ENCODE assay signal across 13 cellular contexts in the genomic region with DNA sequence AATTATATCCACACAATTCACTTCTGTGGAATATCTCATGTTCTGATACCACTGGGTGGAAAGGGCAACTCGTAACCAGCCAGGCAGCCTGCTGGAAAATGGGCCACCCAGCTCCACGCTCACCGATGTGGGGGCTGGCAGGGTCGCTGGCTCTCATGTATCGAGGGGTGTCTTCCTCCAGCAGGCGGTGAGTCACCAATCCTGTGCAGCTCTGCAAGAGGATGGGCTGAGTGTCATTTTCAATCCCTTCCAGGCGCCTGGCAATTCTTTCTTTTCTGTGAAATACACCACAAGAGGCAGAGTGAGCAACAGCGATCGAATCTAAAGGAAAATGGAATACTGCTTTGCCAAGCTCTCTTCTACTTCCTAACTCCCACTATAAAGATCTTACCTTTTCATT.
A peak's percentile ranks its signal among the peaks of the same experiment; 100 is the strongest.
DNase-seq lines count a peak whose midpoint lies in the region; ATAC-seq, FAIRE-seq and TF ChIP-seq lines count a peak whose summit lies in the region.
"Had no signal": no experiment of that assay in that cellular context is flagged by ENCODE, and none has a peak within 500 bp of the region (broad histone marks: within the 10 kb centered on the region; RNA-seq: fewer than 3 reads in every experiment).

No MANE protein-coding gene starts in this region.

- DNase-seq in A549 (ENCODE audit: low read depth in 1 of 2, low spot score in 1 of 2) (no peak), GM23248 (peak; percentile 69), lower lobe of right lung (no peak), NCI-H1436 (lab: John Stamatoyannopoulos, UW) (no peak), NAMALWA (ENCODE audit: low spot score) (no peak)
- DNase-seq in activated T-helper 1 cell treated with anti-CD3 and anti-CD28 coated beads, Interleukin-12 subunit alpha, Interleukin-12 subunit beta, Interleukin-2, Interleukin-4 antibody, amounts not matched to agents 30 ng/mL and 10 ng/mL and 1 ng/mL, durations not matched to agents 14 hours and 24 hours and 36 hours (ENCODE audit: low spot score), result no peak
- no peak for DNase-seq in CD4-positive, alpha-beta T cell
- DNase-seq: activated CD8-positive, alpha-beta memory T cell treated with anti-CD3 and anti-CD28 coated beads, Interleukin-2, amount 10 ng/mL, durations not matched to agents 7 days and 5 days; trophoblast cell had no signal

- no peaks in the 10 kb centered on the region for H4K20me1 ChIP-seq in GM23248 (ENCODE audit: insufficient read depth)

- no peak for FAIRE-seq in A549 (lab: Jason Lieb, UNC)
- FAIRE-seq: GM12892 had no signal

- H3K9ac ChIP-seq in GM23248, result no peak overlapping the region

- peaks cover 5% of the 10 kb centered on the region for H3K36me3 Mint-ChIP-seq in activated T-helper 1 cell treated with anti-CD3 and anti-CD28 coated beads, Interleukin-12 subunit alpha, Interleukin-12 subunit beta, Interleukin-2, Interleukin-4 antibody, amounts not matched to agents 30 ng/mL and 10 ng/mL and 1 ng/mL, durations not matched to agents 14 hours and 24 hours and 36 hours (ENCODE audit: low read depth)
- H3K36me3 Mint-ChIP-seq in CD4-positive, alpha-beta T cell (ENCODE audit: low read depth), result peaks cover 60% of the 10 kb centered on the region
- H3K36me3 Mint-ChIP-seq: activated CD8-positive, alpha-beta memory T cell treated with anti-CD3 and anti-CD28 coated beads, Interleukin-2, amount 10 ng/mL, durations not matched to agents 7 days and 5 days had no signal

- peak overlapping the region; percentile 76 for H3K27ac Mint-ChIP-seq in activated T-helper 1 cell treated with anti-CD3 and anti-CD28 coated beads, Interleukin-12 subunit alpha, Interleukin-12 subunit beta, Interleukin-2, Interleukin-4 antibody, amounts not matched to agents 30 ng/mL and 10 ng/mL and 1 ng/mL, durations not matched to agents 14 hours and 24 hours and 36 hours
- H3K27ac Mint-ChIP-seq in CD4-positive, alpha-beta T cell, result no peak overlapping the region
- H3K27ac Mint-ChIP-seq: activated CD8-positive, alpha-beta memory T cell treated with anti-CD3 and anti-CD28 coated beads, Interleukin-2, amount 10 ng/mL, durations not matched to agents 7 days and 5 days had no signal

- no peaks in the 10 kb centered on the region for H3K9me3 Mint-ChIP-seq in activated T-helper 1 cell treated with anti-CD3 and anti-CD28 coated beads, Interleukin-12 subunit alpha, Interleukin-12 subunit beta, Interleukin-2, Interleukin-4 antibody, amounts not matched to agents 30 ng/mL and 10 ng/mL and 1 ng/mL, durations not matched to agents 14 hours and 24 hours and 36 hours
- no peaks in the 10 kb centered on the region for H3K9me3 Mint-ChIP-seq in CD4-positive, alpha-beta T cell
- H3K9me3 Mint-ChIP-seq: brain had no signal

- no peak for TF ChIP-seq EP300 in A549 (IDR thresholded peaks at IDR 0.05)

- peak overlapping the region; percentile 29; the same call in 1 of the 2 replicates for H2AFZ ChIP-seq in GM23248

- H3K27me3 Mint-ChIP-seq in activated T-helper 1 cell treated with anti-CD3 and anti-CD28 coated beads, Interleukin-12 subunit alpha, Interleukin-12 subunit beta, Interleukin-2, Interleukin-4 antibody, amounts not matched to agents 30 ng/mL and 10 ng/mL and 1 ng/mL, durations not matched to agents 14 hours and 24 hours and 36 hours (ENCODE audit: insufficient read depth), result no peaks in the 10 kb centered on the region
- no peaks in the 10 kb centered on the region for H3K27me3 Mint-ChIP-seq in CD4-positive, alpha-beta T cell
- H3K27me3 Mint-ChIP-seq: activated CD8-positive, alpha-beta memory T cell treated with anti-CD3 and anti-CD28 coated beads, Interleukin-2, amount 10 ng/mL, durations not matched to agents 7 days and 5 days; brain had no signal

- no peak overlapping the region for H3K4me3 Mint-ChIP-seq in activated T-helper 1 cell treated with anti-CD3 and anti-CD28 coated beads, Interleukin-12 subunit alpha, Interleukin-12 subunit beta, Interleukin-2, Interleukin-4 antibody, amounts not matched to agents 30 ng/mL and 10 ng/mL and 1 ng/mL, durations not matched to agents 14 hours and 24 hours and 36 hours
- H3K4me3 Mint-ChIP-seq in CD4-positive, alpha-beta T cell, result no peak overlapping the region
- H3K4me3 Mint-ChIP-seq: activated CD8-positive, alpha-beta memory T cell treated with anti-CD3 and anti-CD28 coated beads, Interleukin-2, amount 10 ng/mL, durations not matched to agents 7 days and 5 days; brain had no signal

- CTCF ChIA-PET in A549 (lab: Yijun Ruan, JAX), result interaction anchor here (0.6 to 2.8 kb wide), 6 partner anchors 15 to 444 kb away, joined by 3 to 12 read pairs (median 3); no protein-coding TSS in a partner anchor
- CTCF ChIA-PET in CD4-positive, alpha-beta T cell (lab: Charles Lee), result interaction anchor here (1.6 kb wide), 1 partner anchor 41 kb away, joined by 3 read pairs; no protein-coding TSS in a partner anchor

- H3K27ac ChIP-seq in A549, result no peak overlapping the region
- peak overlapping the region; percentile 30 for H3K27ac ChIP-seq in GM23248
- peak overlapping the region; percentile 4 for H3K27ac ChIP-seq in lower lobe of right lung
- no peak overlapping the region for H3K27ac ChIP-seq in CD4-positive, alpha-beta T cell (ENCODE audit: low read depth, low read length)
- H3K27ac ChIP-seq: prostate gland had no signal

- H3K4me1 Mint-ChIP-seq in activated T-helper 1 cell treated with anti-CD3 and anti-CD28 coated beads, Interleukin-12 subunit alpha, Interleukin-12 subunit beta, Interleukin-2, Interleukin-4 antibody, amounts not matched to agents 30 ng/mL and 10 ng/mL and 1 ng/mL, durations not matched to agents 14 hours and 24 hours and 36 hours (ENCODE audit: low read depth), result peaks cover 13% of the 10 kb centered on the region
- H3K4me1 Mint-ChIP-seq in CD4-positive, alpha-beta T cell (ENCODE audit: low read depth), result no peaks in the 10 kb centered on the region

- intact Hi-C loops in activated T-helper 1 cell treated with anti-CD3 and anti-CD28 coated beads, Interleukin-12 subunit alpha, Interleukin-12 subunit beta, Interleukin-2, Interleukin-4 antibody, amounts not matched to agents 30 ng/mL and 10 ng/mL and 1 ng/mL, durations not matched to agents 14 hours and 24 hours and 36 hours (cut with micrococcal nuclease), result no loop called here
- intact Hi-C loops in lower lobe of right lung (cut with DNase I), result no loop called here
- intact Hi-C loops in CD4-positive, alpha-beta T cell (cut with DNase I, micrococcal nuclease), result no loop called here

- H3K4me2 ChIP-seq in A549, result no peak overlapping the region
- peak overlapping the region; percentile 51 for H3K4me2 ChIP-seq in GM23248 (ENCODE audit: unreplicated experiment)

- H3F3A ChIP-seq in GM23248 (ENCODE audit: insufficient read depth), result peaks cover 18% of the 10 kb centered on the region

- H3K27me3 ChIP-seq in GM23248 (replicated peaks; ENCODE audit: insufficient read depth) (no peaks in the 10 kb centered on the region), lower lobe of right lung (ENCODE audit: low read depth) (no peaks in the 10 kb centered on the region)
- no peaks in the 10 kb centered on the region for H3K27me3 ChIP-seq in CD4-positive, alpha-beta T cell (ENCODE audit: control insufficient read depth, insufficient read depth, low read length)

- H3K36me3 ChIP-seq in GM23248 (ENCODE audit: low read depth) (no peaks in the 10 kb centered on the region), lower lobe of right lung (peaks cover 44% of the 10 kb centered on the region)

- no peaks in the 10 kb centered on the region for H3K79me2 ChIP-seq in GM23248 (ENCODE audit: insufficient read depth)

- TF ChIP-seq POLR2A in A549 (IDR thresholded peaks at IDR 0.05; ENCODE audit: low read length), result no peak

- 91% methylated on average over 8 of the region's 9 CpGs for WGBS in A549 (ENCODE audit: missing lambda C conversion rate)
- WGBS in GM23248 (ENCODE audit: low coverage in 1 of 2, low lambda C conversion rate in 2 of 2, missing lambda C conversion rate in 2 of 2), 2 experiments, result 37 to 42% methylated on average over 9 of the region's 9 CpGs

- POLR2A ChIA-PET in A549 (lab: Yijun Ruan, JAX), result no interaction called here
- POLR2A ChIA-PET in CD4-positive, alpha-beta T cell (lab: Charles Lee), result no interaction called here

- no peak for TF ChIP-seq RAD21 in A549 (conservative IDR thresholded peaks at IDR 0.05 in 1 of 2, IDR thresholded peaks at IDR 0.05 in 1 of 2)

- peaks cover 18% of the 10 kb centered on the region for H3K4me1 ChIP-seq in A549
- H3K4me1 ChIP-seq in GM23248 (ENCODE audit: insufficient read depth), result peaks cover 24% of the 10 kb centered on the region
- peaks cover 2% of the 10 kb centered on the region for H3K4me1 ChIP-seq in lower lobe of right lung
- H3K4me1 ChIP-seq: prostate gland had no signal

- no peaks in the 10 kb centered on the region for H3K9me2 ChIP-seq in GM23248 (ENCODE audit: insufficient read depth)

- no peaks in the 10 kb centered on the region for H3K9me3 ChIP-seq in A549
- H3K9me3 ChIP-seq in GM23248 (ENCODE audit: low read depth), result no peaks in the 10 kb centered on the region
- H3K9me3 ChIP-seq in lower lobe of right lung, result no peaks in the 10 kb centered on the region
- H3K9me3 ChIP-seq in CD4-positive, alpha-beta T cell (ENCODE audit: control insufficient read depth, low read length), result no peaks in the 10 kb centered on the region
- H3K9me3 ChIP-seq: prostate gland had no signal

- ATAC-seq in A549, result peak in 1 of 2 experiments; percentile 36; a peak in 1 of 6 replicates
- ATAC-seq in lower lobe of right lung, result peak in 1 of 2 donors; percentile 39
- ATAC-seq in HG03159 (IDR thresholded peaks at IDR 0.05; ENCODE audit: unreplicated experiment), result no peak
- no peak for ATAC-seq in CD4-positive, alpha-beta T cell (ENCODE audit: poor library complexity)
- ATAC-seq: activated CD8-positive, alpha-beta memory T cell treated with anti-CD3 and anti-CD28 coated beads, Interleukin-2, amount 10 ng/mL, durations not matched to agents 7 days and 5 days had no signal

- TF ChIP-seq CTCF in A549 (IDR thresholded peaks at IDR 0.05) (no peak), lower lobe of right lung (IDR thresholded peaks at IDR 0.05) (no peak)
- no peak for TF ChIP-seq CTCF in CD4-positive, alpha-beta T cell (IDR thresholded peaks at IDR 0.05)

- in situ Hi-C loops in GM23248 (cut with MboI), result no loop called here

- H3K4me3 ChIP-seq in A549 (no peak overlapping the region), GM23248 (no peak overlapping the region), lower lobe of right lung (no peak overlapping the region)
- H3K4me3 ChIP-seq: prostate gland had no signal

TF ChIP-seq in A549, 52 proteins besides CTCF, POLR2A, EP300 and RAD21:
- TF ChIP-seq TP53 (CRISPR knock-in tag; IDR thresholded peaks at IDR 0.05), result no peak
- TF ChIP-seq FOSB (CRISPR knock-in tag; IDR thresholded peaks at IDR 0.05), result no peak
- TF ChIP-seq FOSL2 (IDR thresholded peaks at IDR 0.05), result no peak
- TF ChIP-seq FOSL2 (CRISPR knock-in tag; IDR thresholded peaks at IDR 0.05), result 0 out of 2 replicates have a peak, but pooled peaks have one; percentile 11
- TF ChIP-seq EHMT2 (IDR thresholded peaks at IDR 0.05; ENCODE audit: low read depth), result no peak
- no peak for TF ChIP-seq KDM5A (IDR thresholded peaks at IDR 0.05)

Comparison
In these comparisons a context has a peak if more than half of its experiments do, and no peak if none do; other contexts are left out.
1. H3K27ac ChIP-seq: peak in GM23248 (single experiment) and lower lobe of right lung (single experiment); none in A549 (0 of 2) and CD4-positive, alpha-beta T cell (single experiment).